In genomic region chr11:63670738-63671321, GRCh38 we compare ENCODE assay signal across 8 cellular contexts. TPM values are rescaled to one million over a fixed set of nuclear protein-coding genes. Genes with fewer than 3 reads are reported as not detected.
DNase-seq lines count a peak whose midpoint lies in the region; ATAC-seq and TF ChIP-seq lines count a peak whose summit lies in the region.

No MANE protein-coding gene starts in this region.

- peak overlapping the region; percentile 4 to 92 (median 63) for H3K27ac Mint-ChIP-seq in brain

- peak overlapping the region; percentile 77 to 90 (median 80) for H3K4me3 Mint-ChIP-seq in brain

- TF ChIP-seq CTCF in brain (conservative IDR thresholded peaks at IDR 0.05) = peak in 1 of 2 experiments; percentile 28

- peaks cover 38% of the 10 kb centered on the region for H3K4me1 Mint-ChIP-seq in brain

- intact Hi-C loops in sciatic nerve (cut with DNase I) = no loop called here

- H3K4me3 ChIP-seq in iPS-11a (ENCODE audit: low read depth, low read length) = peak overlapping the region; percentile 40

- peak; percentile 30 for ATAC-seq in GM19455 (IDR thresholded peaks at IDR 0.05; ENCODE audit: unreplicated experiment)
- ATAC-seq in sciatic nerve = peak; percentile 57

- peaks cover 7% of the 10 kb centered on the region for H3K36me3 Mint-ChIP-seq in brain

- H3K27me3 Mint-ChIP-seq in brain = peaks cover 8% of the 10 kb centered on the region

- peaks cover 0 to 8% (median 2%) of the 10 kb centered on the region in 5 experiments for H3K9me3 Mint-ChIP-seq in brain

- DNase-seq in DMS153 treated with DMSO at 0.1 percent for 48 hours (lab: John Stamatoyannopoulos, UW; ENCODE audit: unreplicated experiment) = peak; percentile 43
- peak; percentile 62 for DNase-seq in HT1080 (ENCODE audit: low read depth)
- DNase-seq in SW480 (ENCODE audit: low spot score) = peak; percentile 63
- DNase-seq in sciatic nerve (ENCODE audit: low spot score) = peak; percentile 76
- DNase-seq in superior temporal gyrus (ENCODE audit: extremely low spot score) = no peak

RNA-seq across cellular contexts. Expression of gene ATL3, which starts 0.3 kb away (rescaled TPM):
- total RNA-seq in HT1080 (2014; rRNA removed; shearing (Covaris generic)) = 17.6 and 21.1 TPM in 2 replicates
- polyA plus RNA-seq in HT1080 (2015; cell fraction: cytosol; rRNA removed) = 19.2 and 22.9 TPM in 2 replicates
- 24.1 and 28.1 TPM in 2 replicates for polyA plus RNA-seq in HT1080 (2015; cell fraction: nucleus; rRNA removed)
- 10.8 TPM for polyA plus RNA-seq in brain (ENCODE audit: insufficient read depth, low read depth, low replicate concordance)
- total RNA-seq in sciatic nerve = 89.3 TPM

RNA-seq across cellular contexts. Expression of gene RTN3, which starts 10.5 kb away (rescaled TPM):
- total RNA-seq in HT1080 (2014; rRNA removed; shearing (Covaris generic)) = 37.1 and 53.6 TPM in 2 replicates
- polyA plus RNA-seq in HT1080 (2015; cell fraction: cytosol; rRNA removed) = 99.8 and 110 TPM in 2 replicates
- 83.9 and 88.2 TPM in 2 replicates for polyA plus RNA-seq in HT1080 (2015; cell fraction: nucleus; rRNA removed)
- 666 TPM for polyA plus RNA-seq in brain (ENCODE audit: insufficient read depth, low read depth, low replicate concordance)
- total RNA-seq in sciatic nerve = 101 TPM

RNA-seq across cellular contexts. Expression of gene PLAAT3, which starts 56.6 kb away (rescaled TPM):
- 27.8 and 28.6 TPM in 2 replicates for total RNA-seq in HT1080 (2014; rRNA removed; shearing (Covaris generic))
- polyA plus RNA-seq in HT1080 (2015; cell fraction: cytosol; rRNA removed) = 40.9 and 46.7 TPM in 2 replicates
- 20.8 and 21.2 TPM in 2 replicates for polyA plus RNA-seq in HT1080 (2015; cell fraction: nucleus; rRNA removed)
- 122 TPM for polyA plus RNA-seq in brain (ENCODE audit: insufficient read depth, low read depth, low replicate concordance)
- 158 TPM for total RNA-seq in sciatic nerve
